ENCODE assay signal across 32 cellular contexts in the genomic region with DNA sequence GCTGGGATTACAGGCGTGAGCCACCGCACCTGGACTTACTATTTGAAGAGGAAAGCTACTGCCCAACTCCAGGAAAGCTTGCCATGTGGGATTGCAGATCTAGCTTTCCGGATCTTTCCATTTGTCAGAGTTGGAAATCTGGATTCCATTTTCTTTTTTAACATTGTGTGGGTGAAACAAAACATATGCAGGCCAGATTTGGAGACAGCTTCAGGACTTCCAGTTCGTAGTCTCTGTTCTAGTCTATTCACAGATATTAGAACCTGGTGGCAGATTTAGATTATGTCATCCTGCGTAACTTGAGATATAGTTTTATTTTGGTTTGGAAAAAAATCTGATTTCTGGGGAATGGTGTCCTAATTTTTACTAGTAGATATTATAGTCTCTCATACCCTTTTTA.
"Had no signal": no experiment of that assay in that cellular context is flagged by ENCODE, and none has a peak within 500 bp of the region (broad histone marks: within the 10 kb centered on the region; RNA-seq: fewer than 3 reads in every experiment).

No MANE protein-coding gene starts in this region.

- H3K4me3 ChIP-seq: breast epithelium, esophagus squamous epithelium, heart left ventricle, left lung, lower lobe of right lung, testis, transverse colon had no signal

- H3K4me3 Mint-ChIP-seq: activated CD4-positive, alpha-beta memory T cell treated with anti-CD3 and anti-CD28 coated beads, Interleukin-2, amount 10 ng/mL, durations not matched to agents 7 days and 5 days; activated CD4-positive, alpha-beta T cell treated with anti-CD3 and anti-CD28 coated beads, Interleukin-2, amount 10 ng/mL, durations not matched to agents 7 days and 5 days; activated naive CD8-positive, alpha-beta T cell treated with anti-CD3 and anti-CD28 coated beads, Interleukin-2, amount 50 U/mL, for 24 hours; activated T-cell treated with anti-CD3 and anti-CD28 coated beads, Interleukin-2, amount 50 U/mL, for 24 hours; activated T-helper 17 cell treated with anti-CD3 and anti-CD28 coated beads, Interleukin-2, amount 50 U/mL, for 72 hours; dendritic cell treated with granulocyte-macrophage colony-stimulating factor and Interleukin-4, amounts not matched to agents 40 ng/mL and 50 ng/mL, for 4 days; natural killer cell; T-helper 17 cell had no signal

- FAIRE-seq: endometrium had no signal

- H3K27ac Mint-ChIP-seq: activated CD4-positive, alpha-beta memory T cell treated with anti-CD3 and anti-CD28 coated beads, Interleukin-2, amount 10 ng/mL, durations not matched to agents 7 days and 5 days; activated CD4-positive, alpha-beta T cell treated with anti-CD3 and anti-CD28 coated beads, Interleukin-2, amount 10 ng/mL, durations not matched to agents 7 days and 5 days; activated naive CD8-positive, alpha-beta T cell treated with anti-CD3 and anti-CD28 coated beads, Interleukin-2, amount 50 U/mL, for 24 hours; activated T-cell treated with anti-CD3 and anti-CD28 coated beads, Interleukin-2, amount 50 U/mL, for 24 hours; activated T-helper 17 cell treated with anti-CD3 and anti-CD28 coated beads, Interleukin-2, amount 50 U/mL, for 72 hours; dendritic cell treated with granulocyte-macrophage colony-stimulating factor and Interleukin-4, amounts not matched to agents 40 ng/mL and 50 ng/mL, for 4 days; natural killer cell; T-helper 17 cell had no signal

- H3K4me1 Mint-ChIP-seq: activated CD4-positive, alpha-beta memory T cell treated with anti-CD3 and anti-CD28 coated beads, Interleukin-2, amount 10 ng/mL, durations not matched to agents 7 days and 5 days; activated CD4-positive, alpha-beta T cell treated with anti-CD3 and anti-CD28 coated beads, Interleukin-2, amount 10 ng/mL, durations not matched to agents 7 days and 5 days; activated naive CD8-positive, alpha-beta T cell treated with anti-CD3 and anti-CD28 coated beads, Interleukin-2, amount 50 U/mL, for 24 hours; activated T-helper 17 cell treated with anti-CD3 and anti-CD28 coated beads, Interleukin-2, amount 50 U/mL, for 72 hours had no signal

- H3K27ac ChIP-seq: breast epithelium, epithelial cell of prostate, esophagus squamous epithelium, heart left ventricle, left lung, lower lobe of right lung, testis, transverse colon, WERI-Rb-1 had no signal

- DNase-seq: activated CD4-positive, alpha-beta memory T cell treated with anti-CD3 and anti-CD28 coated beads, Interleukin-2, amount 10 ng/mL, durations not matched to agents 7 days and 5 days; activated CD4-positive, alpha-beta T cell treated with anti-CD3 and anti-CD28 coated beads, Interleukin-2, amount 10 ng/mL, durations not matched to agents 7 days and 5 days; activated CD8-positive, alpha-beta memory T cell treated with anti-CD3 and anti-CD28 coated beads, Interleukin-2, amount 50 U/mL, for 48 hours; activated gamma-delta T cell treated with Interleukin-2 at 50 U/mL for 16 hours; activated naive CD4-positive, alpha-beta T cell treated with anti-CD3 and anti-CD28 coated beads, Interleukin-2, amount 50 U/mL, for 16 hours; activated naive CD8-positive, alpha-beta T cell treated with anti-CD3 and anti-CD28 coated beads, Interleukin-2, amount 50 U/mL, for 24 hours; activated T-cell treated with anti-CD3 and anti-CD28 coated beads, Interleukin-2, amount 50 U/mL, for 24 hours; amygdala; central memory CD4-positive, alpha-beta T cell; effector CD4-positive, alpha-beta T cell; esophagus squamous epithelium; heart left ventricle; kidney glomerular epithelial cell; left lung; lower lobe of right lung; mesenchymal stem cell; natural killer cell; right cardiac atrium; stimulated activated CD4-positive, alpha-beta T cell treated with anti-CD3 and anti-CD28 coated beads, Interleukin-15, amount 100 ng/mL, for 24 hours; stimulated activated CD4-positive, alpha-beta T cell treated with anti-CD3 and anti-CD28 coated beads, Interleukin-2, amount 100 ng/mL, for 24 hours; stimulated activated naive CD4-positive, alpha-beta T cell; T-helper 17 cell; T1000; testis; transverse colon; WERI-Rb-1 had no signal

- ATAC-seq: activated CD4-positive, CD25-positive, alpha-beta regulatory T cell treated with anti-CD3 and anti-CD28 coated beads, Interleukin-2, amount 50 U/mL, for 24 hours; activated naive CD8-positive, alpha-beta T cell treated with anti-CD3 and anti-CD28 coated beads, Interleukin-2, amount 50 U/mL, for 24 hours; activated T-helper 17 cell treated with anti-CD3 and anti-CD28 coated beads, Interleukin-2, amount 50 U/mL, for 72 hours; heart left ventricle; left lung; lower lobe of right lung; natural killer cell; right cardiac atrium; T-helper 17 cell had no signal

- H3K27me3 ChIP-seq: breast epithelium, esophagus squamous epithelium, heart left ventricle, left lung, testis, transverse colon had no signal

- H3K9me3 Mint-ChIP-seq: activated CD4-positive, alpha-beta memory T cell treated with anti-CD3 and anti-CD28 coated beads, Interleukin-2, amount 10 ng/mL, durations not matched to agents 7 days and 5 days; activated CD4-positive, alpha-beta T cell treated with anti-CD3 and anti-CD28 coated beads, Interleukin-2, amount 10 ng/mL, durations not matched to agents 7 days and 5 days; activated naive CD8-positive, alpha-beta T cell treated with anti-CD3 and anti-CD28 coated beads, Interleukin-2, amount 50 U/mL, for 24 hours; activated T-cell treated with anti-CD3 and anti-CD28 coated beads, Interleukin-2, amount 50 U/mL, for 24 hours; activated T-helper 17 cell treated with anti-CD3 and anti-CD28 coated beads, Interleukin-2, amount 50 U/mL, for 72 hours; dendritic cell treated with granulocyte-macrophage colony-stimulating factor and Interleukin-4, amounts not matched to agents 40 ng/mL and 50 ng/mL, for 4 days; natural killer cell had no signal

- H3K27me3 Mint-ChIP-seq: activated CD4-positive, alpha-beta memory T cell treated with anti-CD3 and anti-CD28 coated beads, Interleukin-2, amount 10 ng/mL, durations not matched to agents 7 days and 5 days; activated CD4-positive, alpha-beta T cell treated with anti-CD3 and anti-CD28 coated beads, Interleukin-2, amount 10 ng/mL, durations not matched to agents 7 days and 5 days; activated naive CD8-positive, alpha-beta T cell treated with anti-CD3 and anti-CD28 coated beads, Interleukin-2, amount 50 U/mL, for 24 hours; activated T-cell treated with anti-CD3 and anti-CD28 coated beads, Interleukin-2, amount 50 U/mL, for 24 hours; activated T-helper 17 cell treated with anti-CD3 and anti-CD28 coated beads, Interleukin-2, amount 50 U/mL, for 72 hours; dendritic cell treated with granulocyte-macrophage colony-stimulating factor and Interleukin-4, amounts not matched to agents 40 ng/mL and 50 ng/mL, for 4 days; T-helper 17 cell had no signal
